13 cellular contexts compared by ENCODE assay signal in the genomic region with DNA sequence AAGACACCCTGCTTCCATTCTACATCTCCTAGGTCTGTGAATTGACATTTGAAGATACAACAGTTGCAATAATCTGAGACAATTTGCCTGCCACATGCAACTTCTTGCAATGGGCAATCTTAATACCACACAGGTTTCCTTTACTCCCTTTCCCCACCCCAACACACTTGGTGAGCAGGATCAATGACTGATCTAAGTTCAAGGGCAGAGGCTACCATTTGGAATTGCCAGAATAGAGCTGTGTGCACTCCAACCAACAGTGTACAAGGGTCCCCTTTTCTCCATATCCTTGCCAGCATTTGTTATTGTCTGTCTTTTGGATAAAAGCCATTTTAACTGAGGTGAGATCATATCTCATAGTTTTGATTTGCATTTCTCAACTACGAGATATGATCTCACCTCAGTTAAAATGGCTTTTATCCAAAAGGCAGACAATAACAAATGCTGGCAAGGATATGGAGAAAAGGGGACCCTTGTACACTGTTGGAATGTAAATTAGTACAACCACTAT. TPM values are rescaled to one million over a fixed set of nuclear protein-coding genes. Genes with fewer than 3 reads are reported as not detected.
DNase-seq lines count a peak whose midpoint lies in the region; ATAC-seq, FAIRE-seq and TF ChIP-seq lines count a peak whose summit lies in the region.
"Had no signal": no experiment of that assay in that cellular context is flagged by ENCODE, and none has a peak within 500 bp of the region (broad histone marks: within the 10 kb centered on the region; RNA-seq: fewer than 3 reads in every experiment).

No MANE protein-coding gene starts in this region.

- peaks cover 65% of the 10 kb centered on the region for H3K4me1 ChIP-seq in GM23248 (ENCODE audit: insufficient read depth)
- H3K4me1 ChIP-seq in astrocyte (ENCODE audit: insufficient read depth, low read length), result peaks cover 55% of the 10 kb centered on the region
- H3K4me1 ChIP-seq in skeletal muscle tissue (ENCODE audit: control insufficient read depth in 3 of 3, insufficient read depth in 3 of 3, low read length in 3 of 3), result peaks cover 23 to 35% (median 33%) of the 10 kb centered on the region in 3 donors

- H2AFZ ChIP-seq in GM23248 (no peak overlapping the region), astrocyte (ENCODE audit: low read depth, low read length) (no peak overlapping the region)

- H4K20me1 ChIP-seq in GM23248 (ENCODE audit: insufficient read depth), result no peaks in the 10 kb centered on the region
- H4K20me1 ChIP-seq in astrocyte (ENCODE audit: insufficient read depth, low read length), result no peaks in the 10 kb centered on the region

- H3K79me2 ChIP-seq in GM23248 (ENCODE audit: insufficient read depth) (peaks cover 51% of the 10 kb centered on the region), astrocyte (ENCODE audit: insufficient read depth, low read length) (peaks cover 18% of the 10 kb centered on the region)

- peaks cover 8% of the 10 kb centered on the region for H3K36me3 Mint-ChIP-seq in astrocyte (ENCODE audit: low read depth, unreplicated experiment)

- H3K36me3 ChIP-seq in GM23248 (ENCODE audit: low read depth) (peaks cover 9% of the 10 kb centered on the region), astrocyte (ENCODE audit: insufficient read depth, low read length) (peaks cover 5% of the 10 kb centered on the region), skeletal muscle tissue (ENCODE audit: control insufficient read depth in 3 of 3, insufficient read depth in 3 of 3, low read length in 3 of 3) (peaks cover 2 to 7% (median 6%) of the 10 kb centered on the region in 3 donors)

- ATAC-seq in left lobe of liver, result peak; percentile 8
- ATAC-seq in HG02623 (IDR thresholded peaks at IDR 0.05; ENCODE audit: unreplicated experiment), result no peak

- peak; percentile 87 for FAIRE-seq in astrocyte (lab: Jason Lieb, UNC)
- FAIRE-seq: GM12891 had no signal

- DNase-seq in GM23248, result no peak
- DNase-seq in astrocyte (ENCODE audit: low read depth), result no peak
- no peak for DNase-seq in left lobe of liver (ENCODE audit: low spot score)
- no peak for DNase-seq in NK-92 (lab: John Stamatoyannopoulos, UW; ENCODE audit: unreplicated experiment)
- no peak for DNase-seq in ecto neural progenitor cell (ENCODE audit: low spot score)
- no peak for DNase-seq in DMS 273 treated with DMSO at 0.1 percent for 48 hours (lab: John Stamatoyannopoulos, UW)
- DNase-seq: caudate nucleus, DMS79 treated with DMSO at 0.1 percent for 48 hours, islet precursor cell had no signal

- H3K9ac ChIP-seq in GM23248 (peak overlapping the region; percentile 100), astrocyte (ENCODE audit: low read length) (peak overlapping the region; percentile 77), skeletal muscle tissue (ENCODE audit: low read depth in 1 of 3, low read length in 3 of 3) (no peak overlapping the region)

- WGBS in GM23248 (ENCODE audit: low coverage in 1 of 2, low lambda C conversion rate in 2 of 2, missing lambda C conversion rate in 2 of 2), 2 experiments, result 78 to 90% methylated on average over 1 of the region's 1 CpG

- no peaks in the 10 kb centered on the region for H3K27me3 Mint-ChIP-seq in astrocyte (ENCODE audit: low read depth, unreplicated experiment)

- peak overlapping the region; percentile 100 for H3K27ac Mint-ChIP-seq in astrocyte (ENCODE audit: unreplicated experiment)
- H3K27ac Mint-ChIP-seq: T-helper 1 cell treated with Interleukin-12 subunit alpha and Interleukin-12 subunit beta and Interleukin-4 antibody, amounts not matched to agents 30 μg/mL and 1 μg/mL, for 36 hours had no signal

- H3K9me3 Mint-ChIP-seq in astrocyte (ENCODE audit: unreplicated experiment), result no peaks in the 10 kb centered on the region
- H3K9me3 Mint-ChIP-seq: T-helper 1 cell treated with Interleukin-12 subunit alpha and Interleukin-12 subunit beta and Interleukin-4 antibody, amounts not matched to agents 30 μg/mL and 1 μg/mL, for 36 hours had no signal

- H3K9me2 ChIP-seq in GM23248 (ENCODE audit: insufficient read depth), result no peaks in the 10 kb centered on the region

- H3F3A ChIP-seq in GM23248 (ENCODE audit: insufficient read depth), result peaks cover 77% of the 10 kb centered on the region

- H3K4me1 Mint-ChIP-seq in astrocyte (ENCODE audit: low read depth, unreplicated experiment), result peaks cover 70% of the 10 kb centered on the region

- H3K4me3 ChIP-seq in GM23248, result no peak overlapping the region; the same call in 1 of the 2 replicates
- no peak overlapping the region for H3K4me3 ChIP-seq in astrocyte (ENCODE audit: insufficient read depth, low read depth, low read length)
- H3K4me3 ChIP-seq in skeletal muscle tissue (ENCODE audit: low read length in 3 of 3), result peak overlapping the region in 2 of 3 donors; percentile 1 to 7

- H3K4me3 Mint-ChIP-seq in astrocyte (ENCODE audit: unreplicated experiment), result peak overlapping the region; percentile 24
- H3K4me3 Mint-ChIP-seq: T-helper 1 cell treated with Interleukin-12 subunit alpha and Interleukin-12 subunit beta and Interleukin-4 antibody, amounts not matched to agents 30 μg/mL and 1 μg/mL, for 36 hours had no signal

- TF ChIP-seq CTCF in astrocyte (IDR thresholded peaks at IDR 0.05; ENCODE audit: insufficient read depth, low read depth, low read length), result no peak

- peak overlapping the region; percentile 97 for H3K4me2 ChIP-seq in GM23248 (ENCODE audit: unreplicated experiment)
- H3K4me2 ChIP-seq in astrocyte (ENCODE audit: low read length), result peak overlapping the region; percentile 72

- H3K9me3 ChIP-seq in GM23248 (ENCODE audit: low read depth) (no peaks in the 10 kb centered on the region), astrocyte (ENCODE audit: insufficient read depth, low read depth, low read length) (no peaks in the 10 kb centered on the region), skeletal muscle tissue (ENCODE audit: control insufficient read depth in 3 of 3, low read length in 3 of 3) (no peaks in the 10 kb centered on the region)

- H3K27me3 ChIP-seq in GM23248 (replicated peaks; ENCODE audit: insufficient read depth), result no peaks in the 10 kb centered on the region
- no peaks in the 10 kb centered on the region for H3K27me3 ChIP-seq in astrocyte (ENCODE audit: insufficient read depth, low read length)
- H3K27me3 ChIP-seq in skeletal muscle tissue (ENCODE audit: control insufficient read depth in 3 of 3, insufficient read depth in 3 of 3, low read length in 3 of 3), result no peaks in the 10 kb centered on the region

- peak overlapping the region; percentile 100 for H3K27ac ChIP-seq in GM23248
- peak overlapping the region; percentile 99 for H3K27ac ChIP-seq in astrocyte (ENCODE audit: low read depth, low read length)
- H3K27ac ChIP-seq in skeletal muscle tissue (ENCODE audit: low read depth, low read length), result peak overlapping the region; percentile 95

- in situ Hi-C loops in GM23248 (cut with MboI), result no loop called here

RNA-seq across cellular contexts. Expression of a gene that starts 2.9 kb away (rescaled TPM):
- total RNA-seq in GM23248 (2014; rRNA removed; shearing (Covaris generic)), result 809 and 1,043 TPM in 2 replicates
- polyA plus RNA-seq in GM23248 (2016; fragmentation: Nextera tagmentation; extraction: Ambion mirVana), result 1,317 and 1,390 TPM in 2 replicates
- total RNA-seq in astrocyte (394 and 527 TPM in 2 replicates), left lobe of liver (588 TPM), skeletal muscle tissue (87.2 TPM)

Comparison
In these comparisons a context has a peak if more than half of its experiments do, and no peak if none do; other contexts are left out.
1. H3K4me3 ChIP-seq: peak in skeletal muscle tissue (2 of 3); none in GM23248 (single experiment) and astrocyte (single experiment).
2. H3K9ac ChIP-seq: peak in GM23248 (single experiment) and astrocyte (single experiment); none in skeletal muscle tissue (0 of 3).
3. Peak in every context shown above with its lines, with median percentiles within 50 percentile points of each other: H3K27ac ChIP-seq.